Comparison of ENCODE assay signal across 11 cellular contexts in genomic region chr13:23618341-23618740, GRCh38. TPM values are rescaled to one million over a fixed set of nuclear protein-coding genes. Genes with fewer than 3 reads are reported as not detected.
DNase-seq lines count a peak whose midpoint lies in the region; ATAC-seq and TF ChIP-seq lines count a peak whose summit lies in the region.
"Had no signal": no experiment of that assay in that cellular context is flagged by ENCODE, and none has a peak within 500 bp of the region (broad histone marks: within the 10 kb centered on the region; RNA-seq: fewer than 3 reads in every experiment).

No MANE protein-coding gene starts in this region.

- peak overlapping the region; percentile 91 for H3K27ac Mint-ChIP-seq in HFFc6
- H3K27ac Mint-ChIP-seq: activated CD8-positive, alpha-beta T cell treated with anti-CD3 and anti-CD28 coated beads, Interleukin-2, amount 10 ng/mL, durations not matched to agents 7 days and 5 days had no signal

- no peak for TF ChIP-seq CTCF in HFFc6 (IDR thresholded peaks at IDR 0.05)
- TF ChIP-seq CTCF in brain microvascular endothelial cell (IDR thresholded peaks at IDR 0.05; ENCODE audit: low read depth, low read length, missing control alignments), result no peak
- no peak for TF ChIP-seq CTCF in hepatocyte (IDR thresholded peaks at IDR 0.05; ENCODE audit: poor library complexity)

- DNase-seq in ACHN (peak; percentile 83), HFFc6 (peak; percentile 72), brain microvascular endothelial cell (peak; percentile 99), hepatocyte (ENCODE audit: low spot score) (peak; percentile 49), posterior vena cava (ENCODE audit: low spot score) (no peak), occipital lobe (lab: John Stamatoyannopoulos, UW) (no peak), inferior parietal cortex (ENCODE audit: extremely low spot score) (no peak)
- DNase-seq in stimulated activated naive CD8-positive, alpha-beta T cell treated with anti-CD3 and anti-CD28 coated beads, Interleukin-15, Interleukin-2, amounts not matched to agents 100 U/mL and 50 U/mL, for 24 hours, result no peak
- DNase-seq: activated CD8-positive, alpha-beta T cell treated with anti-CD3 and anti-CD28 coated beads, Interleukin-2, amount 10 ng/mL, durations not matched to agents 7 days and 5 days; CD4-positive, CD25-positive, alpha-beta regulatory T cell had no signal

- WGBS in hepatocyte (ENCODE audit: low lambda C conversion rate, missing lambda C conversion rate), result 66% methylated on average over 8 of the region's 8 CpGs

- in situ Hi-C loops in ACHN (cut with HindIII; ENCODE audit: low pct_ligation_motif_present, low pct_unique_long_range_greater_than_20kb, low sequenced_read_pairs) (no loop called here), brain microvascular endothelial cell (cut with HindIII; ENCODE audit: low pct_ligation_motif_present, low sequenced_read_pairs) (no loop called here)

- intact Hi-C loops in posterior vena cava (cut with DNase I), result no loop called here

- no peaks in the 10 kb centered on the region for H3K79me2 ChIP-seq in hepatocyte

- no peaks in the 10 kb centered on the region; the same call in none of the 2 replicates for H3K27me3 Mint-ChIP-seq in HFFc6 (ENCODE audit: insufficient read depth)

- no peak overlapping the region for H3K4me2 ChIP-seq in hepatocyte

- no peaks in the 10 kb centered on the region for H3K36me3 ChIP-seq in brain microvascular endothelial cell (replicated peaks)
- no peaks in the 10 kb centered on the region for H3K36me3 ChIP-seq in hepatocyte (replicated peaks; ENCODE audit: insufficient read depth, low read depth)

- H3K9me3 ChIP-seq in hepatocyte (ENCODE audit: low read depth), result no peaks in the 10 kb centered on the region

- H4K20me1 ChIP-seq in hepatocyte (ENCODE audit: insufficient read depth, poor library complexity, severe bottlenecking), result no peaks in the 10 kb centered on the region

- peaks cover 14% of the 10 kb centered on the region; the same call in 1 of the 2 replicates for H3K36me3 Mint-ChIP-seq in HFFc6 (ENCODE audit: low read depth)
- H3K36me3 Mint-ChIP-seq: CD4-positive, CD25-positive, alpha-beta regulatory T cell had no signal

- peak overlapping the region; percentile 48 for H3K4me3 Mint-ChIP-seq in HFFc6
- H3K4me3 Mint-ChIP-seq: activated CD8-positive, alpha-beta T cell treated with anti-CD3 and anti-CD28 coated beads, Interleukin-2, amount 10 ng/mL, durations not matched to agents 7 days and 5 days; central memory CD8-positive, alpha-beta T cell had no signal

- peaks cover 53% of the 10 kb centered on the region for H3K4me1 Mint-ChIP-seq in HFFc6 (ENCODE audit: low read depth)
- H3K4me1 Mint-ChIP-seq: CD4-positive, CD25-positive, alpha-beta regulatory T cell; central memory CD8-positive, alpha-beta T cell had no signal

- peaks cover 11% of the 10 kb centered on the region for H3K4me1 ChIP-seq in hepatocyte (ENCODE audit: insufficient read depth)

- H3K27me3 ChIP-seq in brain microvascular endothelial cell (replicated peaks) (no peaks in the 10 kb centered on the region), hepatocyte (no peaks in the 10 kb centered on the region)

- no peaks in the 10 kb centered on the region for H3K9me2 ChIP-seq in hepatocyte (replicated peaks; ENCODE audit: insufficient read depth)

- no peak overlapping the region for H3K4me3 ChIP-seq in brain microvascular endothelial cell (ENCODE audit: low read depth, low read length)
- H3K4me3 ChIP-seq in hepatocyte, result no peak overlapping the region

- H3K27ac ChIP-seq in brain microvascular endothelial cell (peak overlapping the region; percentile 97), hepatocyte (peak overlapping the region; percentile 49)

- no peaks in the 10 kb centered on the region for H3K9me3 Mint-ChIP-seq in HFFc6
- H3K9me3 Mint-ChIP-seq: CD4-positive, CD25-positive, alpha-beta regulatory T cell; central memory CD8-positive, alpha-beta T cell had no signal

- no peak overlapping the region for H2AFZ ChIP-seq in hepatocyte

- ATAC-seq in stimulated activated naive CD8-positive, alpha-beta T cell treated with anti-CD3 and anti-CD28 coated beads, Interleukin-15, Interleukin-2, amounts not matched to agents 100 U/mL and 50 U/mL, for 24 hours, result no peak
- ATAC-seq: activated CD8-positive, alpha-beta T cell treated with anti-CD3 and anti-CD28 coated beads, Interleukin-2, amount 10 ng/mL, durations not matched to agents 7 days and 5 days had no signal

RNA-seq across cellular contexts. Expression of gene TNFRSF19, which starts 48.1 kb away (rescaled TPM):
- total RNA-seq in HFFc6 (2021; fragmentation: NEBNext Ultra II Directional; extraction: Animal tissue kit (Norgen Biotek cat#: 25700)), result 10 to 100 TPM in 1 of 6 experiments, 1 to 10 TPM in 5; 5.9 to 10.1 (median 8.7) TPM
- total RNA-seq in hepatocyte, result 22.7 and 25.3 TPM in 2 replicates
- polyA plus RNA-seq in hepatocyte, result 13.9 and 19.8 TPM in 2 replicates
- 1 to 10 TPM; 3.6 to 8.2 TPM for total RNA-seq in posterior vena cava
- 18.6 TPM for total RNA-seq in occipital lobe

Comparison
In these comparisons a context has a peak if more than half of its experiments do, and no peak if none do; other contexts are left out.
1. DNase-seq: peak in ACHN (single experiment), HFFc6 (single experiment), brain microvascular endothelial cell (single experiment) and hepatocyte (single experiment); none in posterior vena cava (single experiment), occipital lobe (single experiment), stimulated activated naive CD8-positive, alpha-beta T cell treated with anti-CD3 and anti-CD28 coated beads, Interleukin-15, Interleukin-2, amounts not matched to agents 100 U/mL and 50 U/mL, for 24 hours (single experiment) and inferior parietal cortex (single experiment).